2 cellular contexts compared by ENCODE assay signal in the genomic region with DNA sequence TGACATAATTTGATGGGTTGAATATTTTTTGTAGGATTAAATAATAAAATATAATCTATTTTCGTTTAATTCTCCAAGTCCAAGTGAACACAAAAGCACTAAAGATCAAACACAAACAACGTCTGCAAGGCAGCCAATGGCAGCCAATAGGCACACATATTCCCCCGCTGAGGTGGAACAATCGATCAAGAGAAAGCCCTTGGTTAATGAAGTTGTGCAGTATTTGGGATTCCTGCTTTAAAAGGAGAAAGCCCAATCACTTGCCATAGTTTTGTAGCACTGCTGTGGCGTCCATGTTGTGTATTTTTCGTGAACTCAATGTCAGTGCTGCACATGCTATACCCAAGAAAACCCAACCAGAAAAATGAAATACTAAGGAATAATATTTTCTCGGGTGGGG.
TF ChIP-seq lines count a peak whose summit lies in the region.

No MANE protein-coding gene starts in this region.

TF ChIP-seq in GM12878, 131 proteins besides CTCF, POLR2A, EP300 and RAD21 (continued from another document):
- TF ChIP-seq CREB1 (IDR thresholded peaks at IDR 0.05; ENCODE audit: low read depth) (no peak), SUPT20H (IDR thresholded peaks at IDR 0.05; ENCODE audit: borderline replicate concordance, control insufficient read depth, low read depth, low read length) (no peak), ZNF217 (IDR thresholded peaks at IDR 0.05) (no peak), CHD2 (IDR thresholded peaks at IDR 0.05; ENCODE audit: borderline replicate concordance, low read depth, low read length) (no peak), HDAC6 (IDR thresholded peaks at IDR 0.05; ENCODE audit: unreplicated experiment) (no peak)
TF ChIP-seq in GM12878: peak in this region for 2.

TF ChIP-seq in neural cell, 6 proteins besides CTCF, POLR2A, EP300 and RAD21 (continued from another document):
- TF ChIP-seq, protein P1, sequence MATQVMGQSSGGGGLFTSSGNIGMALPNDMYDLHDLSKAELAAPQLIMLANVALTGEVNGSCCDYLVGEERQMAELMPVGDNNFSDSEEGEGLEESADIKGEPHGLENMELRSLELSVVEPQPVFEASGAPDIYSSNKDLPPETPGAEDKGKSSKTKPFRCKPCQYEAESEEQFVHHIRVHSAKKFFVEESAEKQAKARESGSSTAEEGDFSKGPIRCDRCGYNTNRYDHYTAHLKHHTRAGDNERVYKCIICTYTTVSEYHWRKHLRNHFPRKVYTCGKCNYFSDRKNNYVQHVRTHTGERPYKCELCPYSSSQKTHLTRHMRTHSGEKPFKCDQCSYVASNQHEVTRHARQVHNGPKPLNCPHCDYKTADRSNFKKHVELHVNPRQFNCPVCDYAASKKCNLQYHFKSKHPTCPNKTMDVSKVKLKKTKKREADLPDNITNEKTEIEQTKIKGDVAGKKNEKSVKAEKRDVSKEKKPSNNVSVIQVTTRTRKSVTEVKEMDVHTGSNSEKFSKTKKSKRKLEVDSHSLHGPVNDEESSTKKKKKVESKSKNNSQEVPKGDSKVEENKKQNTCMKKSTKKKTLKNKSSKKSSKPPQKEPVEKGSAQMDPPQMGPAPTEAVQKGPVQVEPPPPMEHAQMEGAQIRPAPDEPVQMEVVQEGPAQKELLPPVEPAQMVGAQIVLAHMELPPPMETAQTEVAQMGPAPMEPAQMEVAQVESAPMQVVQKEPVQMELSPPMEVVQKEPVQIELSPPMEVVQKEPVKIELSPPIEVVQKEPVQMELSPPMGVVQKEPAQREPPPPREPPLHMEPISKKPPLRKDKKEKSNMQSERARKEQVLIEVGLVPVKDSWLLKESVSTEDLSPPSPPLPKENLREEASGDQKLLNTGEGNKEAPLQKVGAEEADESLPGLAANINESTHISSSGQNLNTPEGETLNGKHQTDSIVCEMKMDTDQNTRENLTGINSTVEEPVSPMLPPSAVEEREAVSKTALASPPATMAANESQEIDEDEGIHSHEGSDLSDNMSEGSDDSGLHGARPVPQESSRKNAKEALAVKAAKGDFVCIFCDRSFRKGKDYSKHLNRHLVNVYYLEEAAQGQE (IDR thresholded peaks at IDR 0.05; ENCODE audit: borderline replicate concordance) = no peak
- TF ChIP-seq MXI1 (conservative IDR thresholded peaks at IDR 0.05; ENCODE audit: poor library complexity, severe bottlenecking) (no peak), TAF1 (IDR thresholded peaks at IDR 0.05; ENCODE audit: low read depth) (no peak), POLR2AphosphoS5 (IDR thresholded peaks at IDR 0.05) (no peak)
